Comparison of ENCODE assay signal across 1 cellular context in genomic region chr6:20705741-20706140, GRCh38.
TF ChIP-seq lines count a peak whose summit lies in the region.

No MANE protein-coding gene starts in this region.

TF ChIP-seq in SK-N-SH treated with all-trans-retinoic acid at 6 μM for 48 hours, 23 proteins besides CTCF, POLR2A, EP300 and RAD21 (continued from another document):
- TF ChIP-seq SNAI2 (CRISPR knock-in tag; IDR thresholded peaks at IDR 0.05) (no peak), ARNTL (CRISPR knock-in tag; IDR thresholded peaks at IDR 0.05; ENCODE audit: borderline replicate concordance, low read depth) (no peak), ZC3H10 (CRISPR knock-in tag; IDR thresholded peaks at IDR 0.05) (no peak), PPARA (CRISPR knock-in tag; IDR thresholded peaks at IDR 0.05; ENCODE audit: borderline replicate concordance) (no peak), TCF4 (CRISPR knock-in tag; IDR thresholded peaks at IDR 0.05; ENCODE audit: borderline replicate concordance) (no peak), BACH2 (CRISPR knock-in tag; IDR thresholded peaks at IDR 0.05; ENCODE audit: borderline replicate concordance) (no peak)
